ENCODE assay signal across 16 cellular contexts in genomic region chr1:117566556-117566955, GRCh38.
"Had no signal": no experiment of that assay in that cellular context is flagged by ENCODE, and none has a peak within 500 bp of the region (broad histone marks: within the 10 kb centered on the region; RNA-seq: fewer than 3 reads in every experiment).

No MANE protein-coding gene starts in this region.

- H3K9me3 ChIP-seq: gastroesophageal sphincter, left ventricle myocardium inferior, neutrophil, stomach, thoracic aorta had no signal

- H3K4me3 ChIP-seq: coronary artery, gastroesophageal sphincter, left ventricle myocardium inferior, stomach, thoracic aorta had no signal

- H3K36me3 ChIP-seq: gastroesophageal sphincter, left ventricle myocardium inferior, neutrophil, stomach, thoracic aorta had no signal

- H3K27ac Mint-ChIP-seq: immature natural killer cell; naive thymus-derived CD8-positive, alpha-beta T cell had no signal

- H3K27ac ChIP-seq: coronary artery, gastroesophageal sphincter, left ventricle myocardium inferior, neutrophil, stomach, thoracic aorta had no signal

- H3K9me3 Mint-ChIP-seq: immature natural killer cell; naive thymus-derived CD8-positive, alpha-beta T cell had no signal

- ATAC-seq: esophagus mucosa; gastroesophageal sphincter; naive thymus-derived CD8-positive, alpha-beta T cell had no signal

- H3K36me3 Mint-ChIP-seq: immature natural killer cell; naive thymus-derived CD8-positive, alpha-beta T cell had no signal

- DNase-seq: effector memory CD4-positive, alpha-beta T cell; immature natural killer cell; left ventricle myocardium inferior; mesendoderm; posterior cingulate gyrus; small intestine; stimulated activated CD4-positive, alpha-beta T cell treated with anti-CD3 and anti-CD28 coated beads, Interleukin-12 subunit alpha, Interleukin-12 subunit beta, amount 100 ng/mL, for 4 hours; stimulated activated naive CD4-positive, alpha-beta T cell; stomach; trophoblast cell had no signal

- H3K27me3 ChIP-seq: gastroesophageal sphincter, neutrophil, stomach had no signal

- H3K4me1 ChIP-seq: left ventricle myocardium inferior had no signal

- H3K4me3 Mint-ChIP-seq: immature natural killer cell; naive thymus-derived CD8-positive, alpha-beta T cell had no signal
